ENCODE assay signal across 8 cellular contexts in genomic region chr20:37527638-37528441, GRCh38. TPM values are rescaled to one million over a fixed set of nuclear protein-coding genes. Genes with fewer than 3 reads are reported as not detected.
A peak's percentile ranks its signal among the peaks of the same experiment; 100 is the strongest.
DNase-seq lines count a peak whose midpoint lies in the region; ATAC-seq and TF ChIP-seq lines count a peak whose summit lies in the region.

Gene BLCAP, minus strand, starts transcription at chr20:37527876. Its CDS starts 8,702 bp downstream, at chr20:37519174.

- H3K4me3 ChIP-seq in PC-3 (ENCODE audit: low read length) (peak within 1 kb of the TSS; percentile 92), epithelial cell of proximal tubule (ENCODE audit: low read depth, low read length) (peak within 1 kb of the TSS; percentile 100), mucosa of rectum (ENCODE audit: low read length in 2 of 2) (peak within 1 kb of the TSS; percentile 86 to 93)

- DNase-seq in D341Med (ENCODE audit: low spot score) (peak; percentile 97), KBM-7 (peak; percentile 94), PC-3 (peak; percentile 84), epithelial cell of proximal tubule (ENCODE audit: low read depth) (no peak)
- DNase-seq in activated T-cell treated with anti-CD3 and anti-CD28 coated beads, Interleukin-2, amount 50 U/mL, for 1 hour = peak; percentile 93
- peak; percentile 79 to 82 for DNase-seq in stimulated activated CD8-positive, alpha-beta memory T cell treated with anti-CD3 and anti-CD28 coated beads, Interleukin-4, amount 100 ng/mL, for 4 hours (ENCODE audit: low read depth in 2 of 2, low spot score in 1 of 2)

- peak; percentile 81 for ATAC-seq in GM21529 (IDR thresholded peaks at IDR 0.05; ENCODE audit: unreplicated experiment)
- ATAC-seq in PC-3 = peak; percentile 67

- H3F3A ChIP-seq in PC-3 (ENCODE audit: low read length, unreplicated experiment) = no peaks in the 10 kb centered on the region

- H3K79me2 ChIP-seq in PC-3 (ENCODE audit: low read length) = peaks cover 59% of the 10 kb centered on the region

- H3K9me3 ChIP-seq in PC-3 (ENCODE audit: low read length) = no peaks in the 10 kb centered on the region
- H3K9me3 ChIP-seq in mucosa of rectum (ENCODE audit: control insufficient read depth in 2 of 2, low read length in 2 of 2) = no peaks in the 10 kb centered on the region

- CTCF ChIA-PET in PC-3 (lab: Charles Lee) = no interaction called here

- H4K20me1 ChIP-seq in PC-3 (ENCODE audit: low read length) = peaks cover 38% of the 10 kb centered on the region

- TF ChIP-seq CTCF in PC-3 (conservative IDR thresholded peaks at IDR 0.05; ENCODE audit: low read depth, low read length) = no peak
- TF ChIP-seq CTCF in epithelial cell of proximal tubule (conservative IDR thresholded peaks at IDR 0.05; ENCODE audit: low read depth, low read length) = no peak

- H3K27ac ChIP-seq in PC-3 (ENCODE audit: low read length) (peak within 1 kb of the TSS; percentile 81), mucosa of rectum (ENCODE audit: low read depth in 2 of 2, low read length in 2 of 2) (peak within 1 kb of the TSS; percentile 93 to 94)

- in situ Hi-C loops in KBM-7 (cut with MboI; ENCODE audit: low pct_unique_long_range_greater_than_20kb, low sequenced_read_pairs) = loop anchor here (10.0 kb wide), 1 partner anchor 123 kb away; no protein-coding TSS in a partner anchor

- H3K9ac ChIP-seq in PC-3 (ENCODE audit: low read length) (peak within 1 kb of the TSS; percentile 89), mucosa of rectum (ENCODE audit: low read depth in 1 of 2, low read length in 2 of 2) (peak within 1 kb of the TSS; percentile 97)

- H3K4me2 ChIP-seq in PC-3 (ENCODE audit: low read length) = peak within 1 kb of the TSS; percentile 88

- peak within 1 kb of the TSS; percentile 66 for H2AFZ ChIP-seq in PC-3 (ENCODE audit: low read length)

- POLR2A ChIA-PET in PC-3 (lab: Charles Lee; ENCODE audit: unreplicated experiment) = no interaction called here

- H3K36me3 ChIP-seq in PC-3 (ENCODE audit: low read depth, low read length) (no peaks in the 10 kb centered on the region; the same call in 1 of the 2 replicates), mucosa of rectum (ENCODE audit: control insufficient read depth in 2 of 2, insufficient read depth in 2 of 2, low read length in 2 of 2) (no peaks in the 10 kb centered on the region)

- no TSS peak for BruUV-seq in PC-3 (replicated peaks; lab: Mats Ljungman, UMichigan)

- intact Hi-C loops in PC-3 (cut with micrococcal nuclease) = loop anchor here (5.0 kb wide), 1 partner anchor 121 kb away; no protein-coding TSS in a partner anchor

- no peaks in the 10 kb centered on the region for H3K9me2 ChIP-seq in PC-3 (replicated peaks; ENCODE audit: low read length)

- peaks cover 31% of the 10 kb centered on the region for H3K4me1 ChIP-seq in PC-3 (ENCODE audit: insufficient read depth, low read length)
- peaks cover 33 to 44% of the 10 kb centered on the region in 2 donors for H3K4me1 ChIP-seq in mucosa of rectum (ENCODE audit: control insufficient read depth in 2 of 2, insufficient read depth in 2 of 2, low read length in 2 of 2)

- H3K27me3 ChIP-seq in PC-3 (ENCODE audit: low read length) = no peaks in the 10 kb centered on the region
- H3K27me3 ChIP-seq in mucosa of rectum (ENCODE audit: control insufficient read depth in 2 of 2, insufficient read depth in 2 of 2, low read length in 2 of 2) = no peaks in the 10 kb centered on the region

RNA-seq across cellular contexts. Expression of gene BLCAP, which starts in this region (rescaled TPM):
- 100 and 120 TPM in 2 replicates for total RNA-seq in PC-3 (2014; rRNA removed)
- 21.1 and 25.3 TPM in 2 replicates for total RNA-seq in epithelial cell of proximal tubule
